In genomic region chr1:67013573-67013972, GRCh38 we compare ENCODE assay signal across 9 cellular contexts. TPM values are rescaled to one million over a fixed set of nuclear protein-coding genes. Genes with fewer than 3 reads are reported as not detected.
DNase-seq lines count a peak whose midpoint lies in the region; ATAC-seq, FAIRE-seq and TF ChIP-seq lines count a peak whose summit lies in the region.
"Had no signal": no experiment of that assay in that cellular context is flagged by ENCODE, and none has a peak within 500 bp of the region (broad histone marks: within the 10 kb centered on the region; RNA-seq: fewer than 3 reads in every experiment).

No MANE protein-coding gene starts in this region.

- H3K9me3 Mint-ChIP-seq in activated CD8-positive, alpha-beta T cell treated with anti-CD3 and anti-CD28 coated beads for 36 hours = peaks cover 1% of the 10 kb centered on the region

- H3K27ac ChIP-seq in mesenchymal stem cell (ENCODE audit: low read length, poor library complexity, severe bottlenecking) = no peak overlapping the region
- no peak overlapping the region for H3K27ac ChIP-seq in effector memory CD4-positive, alpha-beta T cell (ENCODE audit: insufficient read depth, low read length, poor library complexity, severe bottlenecking)

- H3K18ac ChIP-seq in mesenchymal stem cell (ENCODE audit: low read depth in 1 of 2, low read length in 2 of 2) = no peak overlapping the region

- H3K4me3 Mint-ChIP-seq in activated CD8-positive, alpha-beta T cell treated with anti-CD3 and anti-CD28 coated beads for 36 hours = no peak overlapping the region

- DNase-seq in GM12892 (ENCODE audit: insufficient read length) (no peak), mesenchymal stem cell (peak; percentile 84), NOMO-1 treated with dmso at 0.1 percent for 144 hours (lab: John Stamatoyannopoulos, UW; ENCODE audit: unreplicated experiment) (no peak), SK-N-DZ (ENCODE audit: low spot score) (no peak)
- DNase-seq in activated CD8-positive, alpha-beta T cell treated with anti-CD3 and anti-CD28 coated beads for 36 hours = peak; percentile 11
- no peak for DNase-seq in effector memory CD4-positive, alpha-beta T cell
- DNase-seq: NCI-H524; stimulated activated CD4-positive, alpha-beta T cell treated with anti-CD3 and anti-CD28 coated beads, Interleukin-12 subunit alpha, Interleukin-12 subunit beta, amount 100 ng/mL, for 4 hours had no signal

- TF ChIP-seq CTCF in activated CD8-positive, alpha-beta T cell treated with anti-CD3 and anti-CD28 coated beads for 36 hours (IDR thresholded peaks at IDR 0.05) = no peak

- no peaks in the 10 kb centered on the region for H3K27me3 Mint-ChIP-seq in activated CD8-positive, alpha-beta T cell treated with anti-CD3 and anti-CD28 coated beads for 36 hours

- H3K9ac ChIP-seq in mesenchymal stem cell (ENCODE audit: low read length) = no peak overlapping the region

- no peak overlapping the region for H4K8ac ChIP-seq in mesenchymal stem cell (ENCODE audit: low read length)

- peak; percentile 62 for ATAC-seq in HG02798 (IDR thresholded peaks at IDR 0.05; ENCODE audit: poor library complexity, unreplicated experiment)
- ATAC-seq in activated CD8-positive, alpha-beta T cell treated with anti-CD3 and anti-CD28 coated beads for 36 hours = peak; percentile 71

- WGBS in mesenchymal stem cell = 0% methylated on average over 1 of the region's 2 CpGs

- H2BK15ac ChIP-seq in mesenchymal stem cell (ENCODE audit: low read depth, poor library complexity, severe bottlenecking) = no peak overlapping the region

- CTCF ChIA-PET in activated CD8-positive, alpha-beta T cell treated with anti-CD3 and anti-CD28 coated beads for 36 hours (lab: Charles Lee) = interaction anchor here (1.4 to 2.0 kb wide), 4 partner anchors 24 to 200 kb away, joined by 3 to 7 read pairs (median 4); no protein-coding TSS in a partner anchor

- no peak overlapping the region for H3K4me2 ChIP-seq in mesenchymal stem cell (ENCODE audit: low read length, poor library complexity, severe bottlenecking)

- H3K9me3 ChIP-seq in mesenchymal stem cell (ENCODE audit: control insufficient read depth, low read length) = no peaks in the 10 kb centered on the region
- no peaks in the 10 kb centered on the region for H3K9me3 ChIP-seq in effector memory CD4-positive, alpha-beta T cell (ENCODE audit: control insufficient read depth, low read length)

- no peak overlapping the region for H3K4ac ChIP-seq in mesenchymal stem cell (ENCODE audit: low read depth in 1 of 2, low read length in 2 of 2)

- peaks cover 6% of the 10 kb centered on the region for H3K4me1 Mint-ChIP-seq in activated CD8-positive, alpha-beta T cell treated with anti-CD3 and anti-CD28 coated beads for 36 hours (ENCODE audit: low read depth)

- H3K36me3 Mint-ChIP-seq in activated CD8-positive, alpha-beta T cell treated with anti-CD3 and anti-CD28 coated beads for 36 hours (ENCODE audit: low read depth) = peaks cover 50% of the 10 kb centered on the region

- no peaks in the 10 kb centered on the region for H3K4me1 ChIP-seq in mesenchymal stem cell (ENCODE audit: control insufficient read depth, insufficient read depth, low read depth, low read length)
- no peaks in the 10 kb centered on the region for H3K4me1 ChIP-seq in effector memory CD4-positive, alpha-beta T cell (ENCODE audit: control insufficient read depth, insufficient read depth, low read length, poor library complexity, severe bottlenecking)

- FAIRE-seq in GM12892 (lab: Jason Lieb, UNC) = peak; percentile 42

- intact Hi-C loops in activated CD8-positive, alpha-beta T cell treated with anti-CD3 and anti-CD28 coated beads for 36 hours (cut with micrococcal nuclease) = no loop called here

- peak overlapping the region; percentile 76 for H3K27ac Mint-ChIP-seq in activated CD8-positive, alpha-beta T cell treated with anti-CD3 and anti-CD28 coated beads for 36 hours

- no peaks in the 10 kb centered on the region for H3K27me3 ChIP-seq in mesenchymal stem cell (ENCODE audit: control insufficient read depth in 1 of 2, insufficient read depth in 1 of 2, low read length in 2 of 2)
- H3K27me3 ChIP-seq in effector memory CD4-positive, alpha-beta T cell (replicated peaks; ENCODE audit: control insufficient read depth, insufficient read depth, low read length, poor library complexity, severe bottlenecking) = no peaks in the 10 kb centered on the region

- POLR2A ChIA-PET in activated CD8-positive, alpha-beta T cell treated with anti-CD3 and anti-CD28 coated beads for 36 hours (lab: Charles Lee) = no interaction called here

- H3K23ac ChIP-seq in mesenchymal stem cell (ENCODE audit: low read length in 2 of 2) = no peak overlapping the region

- H2BK12ac ChIP-seq in mesenchymal stem cell (ENCODE audit: low read length in 2 of 2) = no peak overlapping the region

- no peak overlapping the region for H2BK5ac ChIP-seq in mesenchymal stem cell (ENCODE audit: low read depth, low read length, poor library complexity, severe bottlenecking)

- no peak overlapping the region for H4K91ac ChIP-seq in mesenchymal stem cell (ENCODE audit: low read length)

- no peak overlapping the region for H2AK5ac ChIP-seq in mesenchymal stem cell (ENCODE audit: low read length, severe bottlenecking)

- H3K79me1 ChIP-seq in mesenchymal stem cell (replicated peaks; ENCODE audit: low read length, poor library complexity, severe bottlenecking) = peaks cover 10% of the 10 kb centered on the region

- H3K14ac ChIP-seq in mesenchymal stem cell (ENCODE audit: low read length in 2 of 2) = no peak overlapping the region

- H2AFZ ChIP-seq in mesenchymal stem cell (ENCODE audit: low read depth, low read length) = no peak overlapping the region

- no peak for TF ChIP-seq POLR2A in GM12892 (IDR thresholded peaks at IDR 0.05; ENCODE audit: low read depth, low read length)

- peaks cover 3 to 26% of the 10 kb centered on the region in 2 experiments for H3K36me3 ChIP-seq in mesenchymal stem cell (ENCODE audit: control insufficient read depth in 1 of 2, insufficient read depth in 2 of 2, low read depth in 1 of 2, low read length in 2 of 2)
- H3K36me3 ChIP-seq in effector memory CD4-positive, alpha-beta T cell (ENCODE audit: control insufficient read depth, insufficient read depth, low read length) = peaks cover 4% of the 10 kb centered on the region

- peak overlapping the region; percentile 34 for H2BK120ac ChIP-seq in mesenchymal stem cell (ENCODE audit: low read depth, low read length)

- H3K4me3 ChIP-seq in mesenchymal stem cell (ENCODE audit: insufficient read depth in 1 of 2, low read depth in 1 of 2, low read length in 2 of 2) = no peak overlapping the region
- H3K4me3 ChIP-seq in effector memory CD4-positive, alpha-beta T cell (ENCODE audit: insufficient read depth, low read depth, low read length, poor library complexity, severe bottlenecking) = no peak overlapping the region

RNA-seq across cellular contexts. Expression of gene SLC35D1, which starts 40.4 kb away (rescaled TPM):
- polyA plus RNA-seq in GM12892 (2012; ENCODE audit: missing spikeins) = 5.6 TPM
- total RNA-seq in activated CD8-positive, alpha-beta T cell treated with anti-CD3 and anti-CD28 coated beads for 36 hours = 1 to 10 TPM; 8.3 to 8.4 TPM
- 12.8 TPM for polyA plus RNA-seq in mesenchymal stem cell (2013, experiment 1 of 2)
- 13.7 TPM for polyA plus RNA-seq in mesenchymal stem cell (2013, experiment 2 of 2)
- polyA plus RNA-seq in SK-N-DZ (2014; cell fraction: cytosol; rRNA removed) = 3.9 and 4.1 TPM in 2 replicates
- polyA plus RNA-seq in SK-N-DZ (2014; cell fraction: nucleus; rRNA removed) = 6.7 and 6.9 TPM in 2 replicates

Comparison
In these comparisons a context has a peak if more than half of its experiments do, and no peak if none do; other contexts are left out.
1. DNase-seq: peak in activated CD8-positive, alpha-beta T cell treated with anti-CD3 and anti-CD28 coated beads for 36 hours (single experiment) and mesenchymal stem cell (single experiment); none in GM12892 (single experiment), effector memory CD4-positive, alpha-beta T cell (0 of 3), NOMO-1 treated with dmso at 0.1 percent for 144 hours (single experiment) and SK-N-DZ (single experiment).